ENCODE assay signal across 12 cellular contexts in the genomic region with DNA sequence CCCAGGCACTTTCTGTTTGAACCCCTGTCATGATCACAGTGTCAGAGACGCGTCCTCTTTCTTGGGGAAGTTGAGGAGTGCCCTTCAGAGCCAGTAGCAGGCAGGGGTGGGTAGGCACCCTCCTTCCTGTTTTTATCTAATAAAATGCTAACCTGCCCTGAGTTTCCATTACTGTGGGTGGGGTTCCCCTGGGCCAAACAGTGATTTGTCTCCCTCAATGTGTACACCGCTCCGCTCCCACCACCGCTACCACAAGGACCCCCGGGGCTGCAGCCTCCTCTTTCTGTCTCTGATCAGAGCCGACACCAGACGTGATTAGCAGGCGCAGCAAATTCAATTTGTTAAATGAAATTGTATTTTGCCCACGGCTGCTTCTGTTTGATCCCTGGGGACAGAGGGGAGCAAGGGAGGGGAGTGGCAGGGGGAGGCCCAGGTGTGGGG. TPM values are rescaled to one million over a fixed set of nuclear protein-coding genes. Genes with fewer than 3 reads are reported as not detected.
DNase-seq lines count a peak whose midpoint lies in the region; ATAC-seq, FAIRE-seq and TF ChIP-seq lines count a peak whose summit lies in the region.
"Had no signal": no experiment of that assay in that cellular context is flagged by ENCODE, and none has a peak within 500 bp of the region (broad histone marks: within the 10 kb centered on the region; RNA-seq: fewer than 3 reads in every experiment).

No MANE protein-coding gene starts in this region.

- H3K4me3 ChIP-seq in HEK293 (ENCODE audit: low read depth, low read length) (no peak overlapping the region), astrocyte (ENCODE audit: insufficient read depth, low read depth, low read length) (no peak overlapping the region), osteoblast (ENCODE audit: insufficient read depth, low read length) (no peak overlapping the region)
- H3K4me3 ChIP-seq: thyroid gland had no signal

- POLR2A ChIA-PET in HEK293 (lab: Yijun Ruan, JAX) = no interaction called here

- H3K36me3 Mint-ChIP-seq in CD14-positive monocyte (peaks cover 47 to 54% of the 10 kb centered on the region in 2 donors), astrocyte (ENCODE audit: low read depth, unreplicated experiment) (peaks cover 38% of the 10 kb centered on the region)

- H3K36me3 ChIP-seq in HEK293 (ENCODE audit: control insufficient read depth in 2 of 2, insufficient read depth in 1 of 2, low read length in 2 of 2) (peaks cover 0 to 55% of the 10 kb centered on the region in 2 experiments; a peak in 1 of 3 replicates), astrocyte (ENCODE audit: insufficient read depth, low read length) (peaks cover 23% of the 10 kb centered on the region), osteoblast (ENCODE audit: insufficient read depth, low read length) (peaks cover 37% of the 10 kb centered on the region)

- peaks cover 68% of the 10 kb centered on the region for H4K20me1 ChIP-seq in astrocyte (ENCODE audit: insufficient read depth, low read length)
- H4K20me1 ChIP-seq in osteoblast (ENCODE audit: insufficient read depth, low read length) = peaks cover 45% of the 10 kb centered on the region

- FAIRE-seq in astrocyte (lab: Jason Lieb, UNC) = no peak
- FAIRE-seq: D721Med had no signal

- peaks cover 0 to 17% (median 8%) of the 10 kb centered on the region in 7 donors for H3K9me3 Mint-ChIP-seq in CD14-positive monocyte
- no peaks in the 10 kb centered on the region for H3K9me3 Mint-ChIP-seq in astrocyte (ENCODE audit: unreplicated experiment)
- H3K9me3 Mint-ChIP-seq: activated naive CD4-positive, alpha-beta T cell treated with anti-CD3 and anti-CD28 coated beads, Interleukin-2, amount 50 U/mL, for 72 hours had no signal

- H3K9ac ChIP-seq in astrocyte (ENCODE audit: low read length) = peak overlapping the region; percentile 10

- H3K4me1 ChIP-seq in HEK293 (ENCODE audit: control insufficient read depth, insufficient read depth, low read length) (peaks cover 21% of the 10 kb centered on the region), astrocyte (ENCODE audit: insufficient read depth, low read length) (peaks cover 27% of the 10 kb centered on the region), osteoblast (ENCODE audit: insufficient read depth, low read length) (peaks cover 49% of the 10 kb centered on the region)

- intact Hi-C loops in CD14-positive monocyte (cut with micrococcal nuclease) = no loop called here

- H3K4me2 ChIP-seq in astrocyte (ENCODE audit: low read length) = no peak overlapping the region
- no peak overlapping the region for H3K4me2 ChIP-seq in osteoblast (ENCODE audit: insufficient read depth, low read length)

- peaks cover 57% of the 10 kb centered on the region for H3K4me1 Mint-ChIP-seq in CD14-positive monocyte
- H3K4me1 Mint-ChIP-seq in astrocyte (ENCODE audit: low read depth, unreplicated experiment) = peaks cover 45% of the 10 kb centered on the region

- no peak for ATAC-seq in GM21825 (IDR thresholded peaks at IDR 0.05; ENCODE audit: unreplicated experiment)
- ATAC-seq: activated naive CD4-positive, alpha-beta T cell treated with anti-CD3 and anti-CD28 coated beads, Interleukin-2, amount 50 U/mL, for 72 hours had no signal

- CTCF ChIA-PET in HEK293 (lab: Yijun Ruan, JAX) = interaction anchor here (13.7 to 23.3 kb wide), 2 partner anchors 5 to 19 kb away, joined by 192 to 628 read pairs; partner anchors contain the start of gene NXPH4

- H3K4me3 Mint-ChIP-seq in CD14-positive monocyte (no peak overlapping the region), astrocyte (ENCODE audit: unreplicated experiment) (peak overlapping the region; percentile 77)

- TF ChIP-seq CTCF in CD14-positive monocyte (IDR thresholded peaks at IDR 0.05) (no peak), HEK293 (tag by site-specific recombination; IDR thresholded peaks at IDR 0.05) (no peak), astrocyte (IDR thresholded peaks at IDR 0.05; ENCODE audit: insufficient read depth, low read depth, low read length) (no peak), osteoblast (IDR thresholded peaks at IDR 0.05; ENCODE audit: extremely low read depth, low read depth, low read length) (no peak)

- TF ChIP-seq POLR2A in erythroblast (IDR thresholded peaks at IDR 0.05; ENCODE audit: low read length) = no peak

- H2AFZ ChIP-seq in astrocyte (ENCODE audit: low read depth, low read length) = no peak overlapping the region
- no peak overlapping the region for H2AFZ ChIP-seq in osteoblast (ENCODE audit: low read length)

- H3K27ac ChIP-seq in HEK293 (ENCODE audit: extremely low read depth, low read depth, low read length) (peak overlapping the region; percentile 66), astrocyte (ENCODE audit: low read depth, low read length) (no peak overlapping the region), osteoblast (ENCODE audit: low read depth, low read length) (peak overlapping the region; percentile 72)

- DNase-seq in CD14-positive monocyte (ENCODE audit: low spot score) (no peak), astrocyte (ENCODE audit: low read depth) (no peak), osteoblast (ENCODE audit: insufficient read length, low spot score, missing footprints) (peak; percentile 82), GM19238 (ENCODE audit: insufficient read length, low spot score) (no peak), erythroblast (lab: John Stamatoyannopoulos, UW) (no peak), occipital lobe (lab: John Stamatoyannopoulos, UW) (no peak)
- DNase-seq: cortex of kidney had no signal

- H3K79me2 ChIP-seq in astrocyte (ENCODE audit: insufficient read depth, low read length) = peaks cover 37% of the 10 kb centered on the region
- H3K79me2 ChIP-seq in osteoblast (ENCODE audit: insufficient read depth, low read length) = peaks cover 37% of the 10 kb centered on the region

- H3K27me3 ChIP-seq in astrocyte (ENCODE audit: insufficient read depth, low read length) (peaks cover 11% of the 10 kb centered on the region), osteoblast (ENCODE audit: insufficient read depth, low read length) (peaks cover 14% of the 10 kb centered on the region)
- H3K27me3 ChIP-seq: thyroid gland had no signal

- H3K9me3 ChIP-seq in HEK293 (ENCODE audit: control insufficient read depth, insufficient read depth, low read depth, low read length) (no peaks in the 10 kb centered on the region), astrocyte (ENCODE audit: insufficient read depth, low read depth, low read length) (no peaks in the 10 kb centered on the region), osteoblast (ENCODE audit: low read depth, low read length) (no peaks in the 10 kb centered on the region)
- H3K9me3 ChIP-seq: thyroid gland had no signal

- H3K27ac Mint-ChIP-seq in CD14-positive monocyte (peak overlapping the region in 5 of 7 donors; percentile 43 to 86 (median 54)), astrocyte (ENCODE audit: unreplicated experiment) (peak overlapping the region; percentile 77)
- H3K27ac Mint-ChIP-seq: activated naive CD4-positive, alpha-beta T cell treated with anti-CD3 and anti-CD28 coated beads, Interleukin-2, amount 50 U/mL, for 72 hours had no signal

- H3K27me3 Mint-ChIP-seq in CD14-positive monocyte (ENCODE audit: low read depth in 3 of 3) = peaks cover 41 to 52% (median 45%) of the 10 kb centered on the region in 3 donors
- peaks cover 6% of the 10 kb centered on the region for H3K27me3 Mint-ChIP-seq in astrocyte (ENCODE audit: low read depth, unreplicated experiment)

TF ChIP-seq in HEK293, 187 proteins besides CTCF, POLR2A, EP300 and RAD21:
- TF ChIP-seq FEZF1 (tag by site-specific recombination; IDR thresholded peaks at IDR 0.05) = no peak
- no peak for TF ChIP-seq ZNF132 (tag by site-specific recombination; IDR thresholded peaks at IDR 0.05; ENCODE audit: borderline replicate concordance)
- TF ChIP-seq KLF10 (tag by site-specific recombination; IDR thresholded peaks at IDR 0.05) = no peak
- TF ChIP-seq ZNF2 (tag by site-specific recombination; IDR thresholded peaks at IDR 0.05) = no peak
- no peak for TF ChIP-seq ZNF121 (tag by site-specific recombination; IDR thresholded peaks at IDR 0.05)

RNA-seq across cellular contexts. Expression of gene SHMT2, which starts 5.1 kb away (rescaled TPM):
- 10 to 100 TPM; 36.8 to 39.8 TPM for polyA plus RNA-seq in CD14-positive monocyte
- total RNA-seq in astrocyte = 197 and 217 TPM in 2 replicates
- 384 and 408 TPM in 2 replicates for total RNA-seq in osteoblast
- 36.2 TPM for total RNA-seq in occipital lobe

RNA-seq across cellular contexts. Expression of gene STAC3, which starts 16.4 kb away (rescaled TPM):
- polyA plus RNA-seq in CD14-positive monocyte = 1 to 10 TPM; 7.0 to 9.1 TPM
- 0.75 and 0.82 TPM in 2 replicates for total RNA-seq in astrocyte
- 0.36 and 0.59 TPM in 2 replicates for total RNA-seq in osteoblast
- 0.94 TPM for total RNA-seq in occipital lobe

RNA-seq across cellular contexts. Expression of gene NXPH4, which starts 18.0 kb away (rescaled TPM):
- polyA plus RNA-seq in CD14-positive monocyte = not detected
- total RNA-seq in astrocyte = 14.5 and 22.3 TPM in 2 replicates
- total RNA-seq in osteoblast = 0.88 and 1.1 TPM in 2 replicates
- 0.78 TPM for total RNA-seq in occipital lobe
